8 cellular contexts compared by ENCODE assay signal in genomic region chr4:53703267-53703655, GRCh38.
A peak's percentile ranks its signal among the peaks of the same experiment; 100 is the strongest.
DNase-seq lines count a peak whose midpoint lies in the region; ATAC-seq, FAIRE-seq and TF ChIP-seq lines count a peak whose summit lies in the region.

No MANE protein-coding gene starts in this region.

- no peaks in the 10 kb centered on the region for H3K79me2 ChIP-seq in trophoblast cell (ENCODE audit: control insufficient read depth, insufficient read depth, low read length, poor library complexity)

- H2BK5ac ChIP-seq in trophoblast cell (ENCODE audit: low read depth, low read length, poor library complexity) = no peak overlapping the region

- H4K8ac ChIP-seq in trophoblast cell (ENCODE audit: low read depth, low read length) = no peak overlapping the region

- no peak overlapping the region for H4K91ac ChIP-seq in trophoblast cell (ENCODE audit: low read depth, low read length)

- H3K14ac ChIP-seq in trophoblast cell (ENCODE audit: low read length) = no peak overlapping the region

- no peak overlapping the region for H3K18ac ChIP-seq in trophoblast cell (ENCODE audit: low read length)

- H3K36me3 ChIP-seq in naive thymus-derived CD4-positive, alpha-beta T cell (ENCODE audit: control insufficient read depth in 2 of 3, insufficient read depth in 3 of 3, low read length in 3 of 3) = no peaks in the 10 kb centered on the region
- H3K36me3 ChIP-seq in urinary bladder (ENCODE audit: insufficient read depth) = no peaks in the 10 kb centered on the region
- H3K36me3 ChIP-seq in trophoblast cell (ENCODE audit: control insufficient read depth in 1 of 2, insufficient read depth in 2 of 2, low read length in 2 of 2) = no peaks in the 10 kb centered on the region

- no peak overlapping the region for H2AK5ac ChIP-seq in trophoblast cell (ENCODE audit: low read length)

- H3K27ac ChIP-seq in coronary artery (peak overlapping the region; percentile 12 to 70), urinary bladder (ENCODE audit: low read depth) (peak overlapping the region; percentile 23), trophoblast cell (ENCODE audit: low read depth, low read length) (no peak overlapping the region)
- H3K27ac ChIP-seq in naive thymus-derived CD4-positive, alpha-beta T cell (ENCODE audit: low read depth, low read length) = no peak overlapping the region

- intact Hi-C loops in Right ventricle myocardium superior (cut with DNase I) (no loop called here), Right ventricle myocardium inferior (cut with DNase I) (loop anchor here (2.0 kb wide), 2 partner anchors 166 to 212 kb away; no protein-coding TSS in a partner anchor)
- intact Hi-C loops in naive thymus-derived CD4-positive, alpha-beta T cell (cut with micrococcal nuclease) = loop anchor here in 1 of 2 donors (10.0 kb wide), 1 partner anchor 532 kb away; no protein-coding TSS in a partner anchor

- no peak overlapping the region for H3K9ac ChIP-seq in trophoblast cell (ENCODE audit: low read length)

- H2BK120ac ChIP-seq in trophoblast cell (ENCODE audit: insufficient read depth, low read length, poor library complexity) = no peak overlapping the region

- no peaks in the 10 kb centered on the region for H3K79me1 ChIP-seq in trophoblast cell (ENCODE audit: low read length)

- 39% methylated on average over 7 of the region's 7 CpGs for WGBS in urinary bladder
- no CpG with 5 or more reads among the region's 7 CpGs for WGBS in trophoblast cell (ENCODE audit: extremely low coverage, insufficient coverage, insufficient read length)

- H3K27ac Mint-ChIP-seq in naive thymus-derived CD4-positive, alpha-beta T cell = peak overlapping the region in 1 of 9 donors; percentile 33

- no peak overlapping the region for H2AFZ ChIP-seq in trophoblast cell (ENCODE audit: insufficient read depth, low read length, poor library complexity)

- FAIRE-seq in urothelium cell line (lab: Jason Lieb, UNC) = no peak

- DNase-seq in Right ventricle myocardium superior (peak; percentile 40), Right ventricle myocardium inferior (ENCODE audit: missing footprints) (no peak), coronary artery (ENCODE audit: low spot score) (no peak), urothelium cell line (ENCODE audit: low spot score) (no peak), trophoblast cell (no peak), GM19240 (ENCODE audit: insufficient read length, low spot score) (no peak)
- no peak for DNase-seq in naive thymus-derived CD4-positive, alpha-beta T cell

- H3K23ac ChIP-seq in trophoblast cell (ENCODE audit: low read length) = no peak overlapping the region

- H3K27me3 ChIP-seq in naive thymus-derived CD4-positive, alpha-beta T cell (ENCODE audit: control insufficient read depth in 2 of 2, insufficient read depth in 2 of 2, low read length in 2 of 2) = peaks cover 0 to 4% of the 10 kb centered on the region in 2 donors
- H3K27me3 ChIP-seq in trophoblast cell (ENCODE audit: insufficient read depth, low read length) = no peaks in the 10 kb centered on the region

- H4K12ac ChIP-seq in trophoblast cell (ENCODE audit: low read depth, low read length) = no peak overlapping the region

- H3K4me3 Mint-ChIP-seq in naive thymus-derived CD4-positive, alpha-beta T cell = peak overlapping the region in 7 of 10 donors; percentile 3 to 67 (median 41)

- no peak overlapping the region for H3K4me2 ChIP-seq in trophoblast cell (ENCODE audit: low read length)

- peaks cover 0 to 4% (median 0%) of the 10 kb centered on the region in 11 donors for H3K9me3 Mint-ChIP-seq in naive thymus-derived CD4-positive, alpha-beta T cell

- ATAC-seq in Right ventricle myocardium superior (ENCODE audit: poor library complexity) (no peak), Right ventricle myocardium inferior (no peak)
- no peak for ATAC-seq in naive thymus-derived CD4-positive, alpha-beta T cell

- POLR2A ChIA-PET in naive thymus-derived CD4-positive, alpha-beta T cell (lab: Charles Lee) = no interaction called here

- no peak overlapping the region for H2BK12ac ChIP-seq in trophoblast cell (ENCODE audit: low read length)

- no peak for TF ChIP-seq CTCF in coronary artery (IDR thresholded peaks at IDR 0.05)

- no peak overlapping the region for H3K4ac ChIP-seq in trophoblast cell (ENCODE audit: low read depth, low read length)

- peaks cover 2 to 34% (median 23%) of the 10 kb centered on the region in 5 donors for H3K27me3 Mint-ChIP-seq in naive thymus-derived CD4-positive, alpha-beta T cell

- H3K4me1 ChIP-seq in naive thymus-derived CD4-positive, alpha-beta T cell (ENCODE audit: control insufficient read depth in 2 of 2, insufficient read depth in 2 of 2, low read length in 2 of 2) = no peaks in the 10 kb centered on the region
- no peaks in the 10 kb centered on the region for H3K4me1 ChIP-seq in urinary bladder (ENCODE audit: insufficient read depth)
- peaks cover 3 to 8% of the 10 kb centered on the region in 2 experiments for H3K4me1 ChIP-seq in trophoblast cell (ENCODE audit: control insufficient read depth in 1 of 2, insufficient read depth in 2 of 2, low read length in 2 of 2)

- no peaks in the 10 kb centered on the region for H3K9me3 ChIP-seq in naive thymus-derived CD4-positive, alpha-beta T cell (ENCODE audit: control insufficient read depth in 2 of 3, low read length in 3 of 3)
- H3K9me3 ChIP-seq in trophoblast cell (ENCODE audit: insufficient read depth, low read depth, low read length) = no peaks in the 10 kb centered on the region

- H3K4me1 Mint-ChIP-seq in naive thymus-derived CD4-positive, alpha-beta T cell = peaks cover 6 to 16% (median 11%) of the 10 kb centered on the region in 7 donors

- CTCF ChIA-PET in naive thymus-derived CD4-positive, alpha-beta T cell (lab: Charles Lee) = no interaction called here

- H3K4me3 ChIP-seq in coronary artery = peak overlapping the region; percentile 58
- H3K4me3 ChIP-seq in naive thymus-derived CD4-positive, alpha-beta T cell (ENCODE audit: low read length) = no peak overlapping the region
- no peak overlapping the region for H3K4me3 ChIP-seq in urinary bladder (ENCODE audit: low read depth, low read length)
- H3K4me3 ChIP-seq in trophoblast cell (ENCODE audit: low read depth, low read length) = no peak overlapping the region

- no peaks in the 10 kb centered on the region for H3K36me3 Mint-ChIP-seq in naive thymus-derived CD4-positive, alpha-beta T cell

Comparison
In these comparisons a context has a peak if more than half of its experiments do, and no peak if none do; other contexts are left out.
1. H3K27ac ChIP-seq: peak in coronary artery (2 of 2) and urinary bladder (single experiment); none in naive thymus-derived CD4-positive, alpha-beta T cell (single experiment) and trophoblast cell (single experiment).